ENCODE assay signal across 1 cellular context in the genomic region with DNA sequence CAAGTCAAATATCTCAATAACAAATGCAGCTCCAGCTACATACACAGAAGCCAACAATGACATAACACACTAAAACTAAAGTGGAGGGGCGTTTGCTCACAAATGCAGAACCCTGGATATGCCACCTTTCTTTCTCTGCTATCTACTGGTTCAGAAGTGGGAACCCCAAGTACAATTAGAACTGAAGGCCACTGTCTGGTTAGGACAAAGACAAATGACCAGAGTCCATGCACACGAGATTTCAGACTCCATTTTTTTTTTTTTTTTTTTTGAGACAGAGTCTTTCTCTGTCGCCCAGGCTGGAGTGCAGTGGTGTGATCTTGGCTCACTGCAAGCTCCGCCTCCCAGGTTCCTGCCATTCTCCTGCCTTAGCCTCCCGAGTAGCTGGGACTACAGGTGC.
TF ChIP-seq lines count a peak whose summit lies in the region.

No MANE protein-coding gene starts in this region.

TF ChIP-seq in HCT116, 20 proteins besides CTCF, POLR2A, EP300 and RAD21:
- peak; percentile 55; the same call in 1 of the 2 replicates for TF ChIP-seq POLR2AphosphoS5 (IDR thresholded peaks at IDR 0.05; ENCODE audit: low read depth, low read length)
